ENCODE assay signal across 19 cellular contexts in the genomic region with DNA sequence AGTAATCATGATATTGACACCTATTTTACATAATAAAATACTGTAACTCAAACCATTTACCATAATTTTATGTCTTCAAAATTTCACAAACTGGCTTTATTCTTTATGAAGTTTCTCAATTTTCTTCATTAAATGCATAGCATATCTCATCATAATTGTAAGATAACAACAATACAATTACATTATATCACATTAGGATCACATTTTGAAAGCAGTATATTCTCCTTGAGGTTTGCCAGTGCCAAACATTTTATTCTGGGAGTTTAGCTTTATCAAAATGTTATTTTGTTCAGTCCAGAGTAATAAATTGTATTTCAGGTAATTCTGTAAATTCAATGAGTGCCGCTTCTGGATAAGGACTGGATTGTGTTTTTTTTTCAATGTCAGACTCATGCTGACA.
DNase-seq lines count a peak whose midpoint lies in the region; ATAC-seq and TF ChIP-seq lines count a peak whose summit lies in the region.
"Had no signal": no experiment of that assay in that cellular context is flagged by ENCODE, and none has a peak within 500 bp of the region (broad histone marks: within the 10 kb centered on the region; RNA-seq: fewer than 3 reads in every experiment).

No MANE protein-coding gene starts in this region.

- no peak for DNase-seq in SJCRH30
- DNase-seq in stimulated activated CD4-positive, alpha-beta T cell treated with anti-CD3 and anti-CD28 coated beads, Interleukin-4, amount 100 ng/mL, for 1 hour: no peak
- no peak for DNase-seq in NCI-H1930 (lab: John Stamatoyannopoulos, UW)
- DNase-seq: 8988T; ACHN; AML-193; BE2C; CD4-positive, alpha-beta T cell; CD8-positive, alpha-beta memory T cell; DMS53; DND-41; GM23248; H7; HCEC 1CT had no signal

- H3K4me2 ChIP-seq in neural cell (ENCODE audit: low read length): no peak overlapping the region
- H3K4me2 ChIP-seq: A549; BLaER1 treated with 17β-estradiol and CSF1 and Interleukin-3, amounts not matched to agents 10 nM and 100 nM had no signal

- peaks cover 24% of the 10 kb centered on the region for H3K4me1 ChIP-seq in SJCRH30
- H3K4me1 ChIP-seq: A549; BE2C; BLaER1 treated with 17β-estradiol and CSF1 and Interleukin-3, amounts not matched to agents 10 nM and 100 nM had no signal

- TF ChIP-seq CTCF in neural cell (IDR thresholded peaks at IDR 0.05; ENCODE audit: poor library complexity, severe bottlenecking): no peak

- no peak overlapping the region for H3K9ac ChIP-seq in neural cell (ENCODE audit: low read length)
- H3K9ac ChIP-seq: BLaER1 treated with 17β-estradiol and CSF1 and Interleukin-3, amounts not matched to agents 10 nM and 100 nM; GM23248 had no signal

- H3F3A ChIP-seq in neural cell (ENCODE audit: insufficient read depth, low read length, poor library complexity, severe bottlenecking): no peaks in the 10 kb centered on the region

- no peaks in the 10 kb centered on the region for H3K9me2 ChIP-seq in neural cell (ENCODE audit: insufficient read depth, low read length)

- H4K20me1 ChIP-seq in neural cell (ENCODE audit: insufficient read depth): no peaks in the 10 kb centered on the region
- H4K20me1 ChIP-seq: BLaER1 treated with 17β-estradiol and CSF1 and Interleukin-3, amounts not matched to agents 10 nM and 100 nM had no signal

- H3K4me3 ChIP-seq in SJCRH30 (no peak overlapping the region), neural cell (ENCODE audit: low read length) (peak overlapping the region; percentile 4)
- H3K4me3 ChIP-seq: A549; BLaER1 treated with 17β-estradiol and CSF1 and Interleukin-3, amounts not matched to agents 10 nM and 100 nM; GM23248 had no signal

- H3K79me2 ChIP-seq in neural cell (replicated peaks; ENCODE audit: insufficient read depth, low read length): no peaks in the 10 kb centered on the region

- no peaks in the 10 kb centered on the region for H3K9me3 ChIP-seq in SJCRH30 (replicated peaks)
- H3K9me3 ChIP-seq in neural cell (ENCODE audit: low read length): no peaks in the 10 kb centered on the region
- H3K9me3 ChIP-seq: A549; BE2C; BLaER1 treated with 17β-estradiol and CSF1 and Interleukin-3, amounts not matched to agents 10 nM and 100 nM had no signal

- TF ChIP-seq RAD21 in neural cell (conservative IDR thresholded peaks at IDR 0.05): no peak

- ATAC-seq in SK-N-SH treated with all-trans-retinoic acid at 6 μM for 48 hours: no peak
- ATAC-seq in GM19328 (IDR thresholded peaks at IDR 0.05; ENCODE audit: unreplicated experiment): no peak
- ATAC-seq: A549 had no signal

- H3K36me3 ChIP-seq in SJCRH30 (no peaks in the 10 kb centered on the region), neural cell (ENCODE audit: insufficient read depth, low read length) (no peaks in the 10 kb centered on the region)
- H3K36me3 ChIP-seq: BE2C; BLaER1 treated with 17β-estradiol and CSF1 and Interleukin-3, amounts not matched to agents 10 nM and 100 nM had no signal

- TF ChIP-seq EP300 in neural cell (conservative IDR thresholded peaks at IDR 0.05; ENCODE audit: poor library complexity, severe bottlenecking): no peak

- H3K27ac ChIP-seq in SJCRH30: peak overlapping the region; percentile 78
- no peak overlapping the region for H3K27ac ChIP-seq in neural cell (ENCODE audit: low read length)
- H3K27ac ChIP-seq: A549; BLaER1 treated with 17β-estradiol and CSF1 and Interleukin-3, amounts not matched to agents 10 nM and 100 nM; GM23248 had no signal

- no peak overlapping the region for H2AFZ ChIP-seq in neural cell (ENCODE audit: low read depth, low read length)
- H2AFZ ChIP-seq: GM23248 had no signal

- no peaks in the 10 kb centered on the region for H3K27me3 ChIP-seq in SJCRH30
- no peaks in the 10 kb centered on the region for H3K27me3 ChIP-seq in neural cell (ENCODE audit: insufficient read depth, low read depth, low read length)
- H3K27me3 ChIP-seq: BE2C; BLaER1 treated with 17β-estradiol and CSF1 and Interleukin-3, amounts not matched to agents 10 nM and 100 nM had no signal

TF ChIP-seq in SK-N-SH treated with all-trans-retinoic acid at 6 μM for 48 hours, 23 proteins besides CTCF, POLR2A, EP300 and RAD21:
- TF ChIP-seq ISL1 (CRISPR knock-in tag; IDR thresholded peaks at IDR 0.05) (peak; percentile 31), GLIS3 (CRISPR knock-in tag; IDR thresholded peaks at IDR 0.05) (no peak), ZFP30 (CRISPR knock-in tag; IDR thresholded peaks at IDR 0.05) (no peak), OSR1 (CRISPR knock-in tag; IDR thresholded peaks at IDR 0.05) (no peak), TCF4 (CRISPR knock-in tag; IDR thresholded peaks at IDR 0.05; ENCODE audit: borderline replicate concordance) (peak; percentile 57; the same call in 1 of the 2 replicates)

TF ChIP-seq in neural cell, 6 proteins besides CTCF, POLR2A, EP300 and RAD21:
- TF ChIP-seq TAF1 (IDR thresholded peaks at IDR 0.05; ENCODE audit: low read depth) (no peak), MXI1 (conservative IDR thresholded peaks at IDR 0.05; ENCODE audit: poor library complexity, severe bottlenecking) (no peak), SMC3 (conservative IDR thresholded peaks at IDR 0.05; ENCODE audit: poor library complexity) (no peak), EZH2 (IDR thresholded peaks at IDR 0.05; ENCODE audit: borderline replicate concordance, insufficient read depth, low read length, poor library complexity, severe bottlenecking) (no peak), POLR2AphosphoS5 (IDR thresholded peaks at IDR 0.05) (no peak)
- TF ChIP-seq, protein P1, sequence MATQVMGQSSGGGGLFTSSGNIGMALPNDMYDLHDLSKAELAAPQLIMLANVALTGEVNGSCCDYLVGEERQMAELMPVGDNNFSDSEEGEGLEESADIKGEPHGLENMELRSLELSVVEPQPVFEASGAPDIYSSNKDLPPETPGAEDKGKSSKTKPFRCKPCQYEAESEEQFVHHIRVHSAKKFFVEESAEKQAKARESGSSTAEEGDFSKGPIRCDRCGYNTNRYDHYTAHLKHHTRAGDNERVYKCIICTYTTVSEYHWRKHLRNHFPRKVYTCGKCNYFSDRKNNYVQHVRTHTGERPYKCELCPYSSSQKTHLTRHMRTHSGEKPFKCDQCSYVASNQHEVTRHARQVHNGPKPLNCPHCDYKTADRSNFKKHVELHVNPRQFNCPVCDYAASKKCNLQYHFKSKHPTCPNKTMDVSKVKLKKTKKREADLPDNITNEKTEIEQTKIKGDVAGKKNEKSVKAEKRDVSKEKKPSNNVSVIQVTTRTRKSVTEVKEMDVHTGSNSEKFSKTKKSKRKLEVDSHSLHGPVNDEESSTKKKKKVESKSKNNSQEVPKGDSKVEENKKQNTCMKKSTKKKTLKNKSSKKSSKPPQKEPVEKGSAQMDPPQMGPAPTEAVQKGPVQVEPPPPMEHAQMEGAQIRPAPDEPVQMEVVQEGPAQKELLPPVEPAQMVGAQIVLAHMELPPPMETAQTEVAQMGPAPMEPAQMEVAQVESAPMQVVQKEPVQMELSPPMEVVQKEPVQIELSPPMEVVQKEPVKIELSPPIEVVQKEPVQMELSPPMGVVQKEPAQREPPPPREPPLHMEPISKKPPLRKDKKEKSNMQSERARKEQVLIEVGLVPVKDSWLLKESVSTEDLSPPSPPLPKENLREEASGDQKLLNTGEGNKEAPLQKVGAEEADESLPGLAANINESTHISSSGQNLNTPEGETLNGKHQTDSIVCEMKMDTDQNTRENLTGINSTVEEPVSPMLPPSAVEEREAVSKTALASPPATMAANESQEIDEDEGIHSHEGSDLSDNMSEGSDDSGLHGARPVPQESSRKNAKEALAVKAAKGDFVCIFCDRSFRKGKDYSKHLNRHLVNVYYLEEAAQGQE (IDR thresholded peaks at IDR 0.05; ENCODE audit: borderline replicate concordance): no peak
TF ChIP-seq in neural cell: peak in this region for 0.
